ENCODE assay signal across 1 cellular context in genomic region chr15:75637245-75638009, GRCh38.
TF ChIP-seq lines count a peak whose summit lies in the region.

No MANE protein-coding gene starts in this region.

TF ChIP-seq in IMR-90, 13 proteins besides CTCF, POLR2A, EP300 and RAD21 (continued from another document):
- TF ChIP-seq ELK1 (IDR thresholded peaks at IDR 0.05; ENCODE audit: borderline replicate concordance, low read depth, low read length) (no peak), BHLHE40 (IDR thresholded peaks at IDR 0.05; ENCODE audit: low read depth, low read length) (no peak), MXI1 (IDR thresholded peaks at IDR 0.05; ENCODE audit: borderline replicate concordance, low read depth, low read length) (no peak), SMC3 (IDR thresholded peaks at IDR 0.05; ENCODE audit: low read depth, low read length) (no peak), CEBPB (IDR thresholded peaks at IDR 0.05; ENCODE audit: low read depth, low read length) (no peak)
- TF ChIP-seq, protein P1, sequence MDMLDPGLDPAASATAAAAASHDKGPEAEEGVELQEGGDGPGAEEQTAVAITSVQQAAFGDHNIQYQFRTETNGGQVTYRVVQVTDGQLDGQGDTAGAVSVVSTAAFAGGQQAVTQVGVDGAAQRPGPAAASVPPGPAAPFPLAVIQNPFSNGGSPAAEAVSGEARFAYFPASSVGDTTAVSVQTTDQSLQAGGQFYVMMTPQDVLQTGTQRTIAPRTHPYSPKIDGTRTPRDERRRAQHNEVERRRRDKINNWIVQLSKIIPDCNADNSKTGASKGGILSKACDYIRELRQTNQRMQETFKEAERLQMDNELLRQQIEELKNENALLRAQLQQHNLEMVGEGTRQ (IDR thresholded peaks at IDR 0.05; ENCODE audit: low read depth, low read length) = no peak
